14 cellular contexts compared by ENCODE assay signal in genomic region chr6:25706314-25707014, GRCh38. TPM values are rescaled to one million over a fixed set of nuclear protein-coding genes. Genes with fewer than 3 reads are reported as not detected.
A peak's percentile ranks its signal among the peaks of the same experiment; 100 is the strongest.
DNase-seq lines count a peak whose midpoint lies in the region; TF ChIP-seq lines count a peak whose summit lies in the region.
"Had no signal": no experiment of that assay in that cellular context is flagged by ENCODE, and none has a peak within 500 bp of the region (broad histone marks: within the 10 kb centered on the region; RNA-seq: fewer than 3 reads in every experiment).

No MANE protein-coding gene starts in this region.

- intact Hi-C loops in activated CD4-positive, alpha-beta T cell treated with anti-CD3 and anti-CD28 coated beads, Interleukin-2, amount 10 ng/mL, durations not matched to agents 24 days and 14 days (cut with micrococcal nuclease), result no loop called here
- intact Hi-C loops in thyroid gland (cut with DNase I), result no loop called here

- no peaks in the 10 kb centered on the region for H3K36me3 ChIP-seq in thyroid gland
- H3K36me3 ChIP-seq: gastrocnemius medialis had no signal

- TF ChIP-seq POLR2A in thyroid gland (IDR thresholded peaks at IDR 0.05), result no peak

- H3K9me3 ChIP-seq in thyroid gland, result no peaks in the 10 kb centered on the region
- H3K9me3 ChIP-seq: gastrocnemius medialis had no signal

- H3K4me3 Mint-ChIP-seq in activated CD4-positive, alpha-beta T cell treated with anti-CD3 and anti-CD28 coated beads, Interleukin-2, amount 10 ng/mL, durations not matched to agents 24 days and 14 days, result no peak overlapping the region
- H3K4me3 Mint-ChIP-seq: activated CD8-positive, alpha-beta T cell treated with anti-CD3 and anti-CD28 coated beads, Interleukin-2, amount 10 ng/mL, durations not matched to agents 7 days and 5 days; activated naive CD4-positive, alpha-beta T cell treated with anti-CD3 and anti-CD28 coated beads, Interleukin-2, amount 50 U/mL, for 24 hours; T-helper 2 cell treated with Interferon-gamma antibody and Interleukin-4, amounts not matched to agents 5 μg/mL and 100 μg/mL, for 36 hours had no signal

- peaks cover 30% of the 10 kb centered on the region for H3K27me3 Mint-ChIP-seq in activated CD4-positive, alpha-beta T cell treated with anti-CD3 and anti-CD28 coated beads, Interleukin-2, amount 10 ng/mL, durations not matched to agents 24 days and 14 days

- no peaks in the 10 kb centered on the region for H3K4me1 ChIP-seq in thyroid gland
- H3K4me1 ChIP-seq: gastrocnemius medialis had no signal

- TF ChIP-seq CTCF in fibroblast of mammary gland (conservative IDR thresholded peaks at IDR 0.05; ENCODE audit: control insufficient read depth, insufficient read depth, low read depth, low read length) (no peak), thyroid gland (IDR thresholded peaks at IDR 0.05) (no peak)

- WGBS in thyroid gland, 2 donors, result 75 to 79% methylated on average over 6 of the region's 6 CpGs

- H3K27me3 ChIP-seq in thyroid gland, result no peaks in the 10 kb centered on the region
- H3K27me3 ChIP-seq: gastrocnemius medialis had no signal

- no peak overlapping the region for H3K4me3 ChIP-seq in fibroblast of mammary gland (ENCODE audit: control insufficient read depth, low read depth, low read length)
- no peak overlapping the region for H3K4me3 ChIP-seq in thyroid gland (replicated peaks in 1 of 3)
- H3K4me3 ChIP-seq: gastrocnemius medialis had no signal

- peak; percentile 40 for DNase-seq in activated CD4-positive, alpha-beta T cell treated with anti-CD3 and anti-CD28 coated beads, Interleukin-2, amount 10 ng/mL, durations not matched to agents 24 days and 14 days
- DNase-seq in activated CD4-positive, alpha-beta T cell treated with anti-CD3 and anti-CD28 coated beads, Interleukin-2, amount 50 U/mL, for 4 hours, result no peak
- DNase-seq in NCI-H748 treated with DMSO at 0.1 percent for 48 hours (lab: John Stamatoyannopoulos, UW), result peak; percentile 8
- peak; percentile 34 for DNase-seq in fibroblast of mammary gland (ENCODE audit: low read depth)
- DNase-seq in thyroid gland, result peak; percentile 53 to 62
- DNase-seq in NCI-H524 treated with DMSO at 0.1 percent for 48 hours (lab: John Stamatoyannopoulos, UW), result no peak
- DNase-seq in NK-92 treated with Interleukin-12 subunit alpha and Interleukin-12 subunit beta, amount 100 ng/mL, for 24 hours (lab: John Stamatoyannopoulos, UW), result no peak
- DNase-seq in stimulated activated CD4-positive, alpha-beta T cell treated with anti-CD3 and anti-CD28 coated beads, Interleukin-4, amount 100 ng/mL, for 1 hour, result no peak
- DNase-seq: activated CD8-positive, alpha-beta T cell treated with anti-CD3 and anti-CD28 coated beads, Interleukin-2, amount 10 ng/mL, durations not matched to agents 7 days and 5 days; gastrocnemius medialis; GDM1; NCI-H1436 had no signal

- no peak overlapping the region for H3K27ac Mint-ChIP-seq in activated CD4-positive, alpha-beta T cell treated with anti-CD3 and anti-CD28 coated beads, Interleukin-2, amount 10 ng/mL, durations not matched to agents 24 days and 14 days
- H3K27ac Mint-ChIP-seq: activated CD8-positive, alpha-beta T cell treated with anti-CD3 and anti-CD28 coated beads, Interleukin-2, amount 10 ng/mL, durations not matched to agents 7 days and 5 days; activated naive CD4-positive, alpha-beta T cell treated with anti-CD3 and anti-CD28 coated beads, Interleukin-2, amount 50 U/mL, for 24 hours; T-helper 2 cell treated with Interferon-gamma antibody and Interleukin-4, amounts not matched to agents 5 μg/mL and 100 μg/mL, for 36 hours had no signal

- H3K27ac ChIP-seq in thyroid gland, result no peak overlapping the region
- H3K27ac ChIP-seq: gastrocnemius medialis had no signal

- H3K4me1 Mint-ChIP-seq in activated CD4-positive, alpha-beta T cell treated with anti-CD3 and anti-CD28 coated beads, Interleukin-2, amount 10 ng/mL, durations not matched to agents 24 days and 14 days, result no peaks in the 10 kb centered on the region
- H3K4me1 Mint-ChIP-seq: activated naive CD4-positive, alpha-beta T cell treated with anti-CD3 and anti-CD28 coated beads, Interleukin-2, amount 50 U/mL, for 24 hours had no signal

- H3K9me3 Mint-ChIP-seq in activated CD4-positive, alpha-beta T cell treated with anti-CD3 and anti-CD28 coated beads, Interleukin-2, amount 10 ng/mL, durations not matched to agents 24 days and 14 days, result no peaks in the 10 kb centered on the region
- H3K9me3 Mint-ChIP-seq: activated naive CD4-positive, alpha-beta T cell treated with anti-CD3 and anti-CD28 coated beads, Interleukin-2, amount 50 U/mL, for 24 hours; T-helper 2 cell treated with Interferon-gamma antibody and Interleukin-4, amounts not matched to agents 5 μg/mL and 100 μg/mL, for 36 hours had no signal

- no peaks in the 10 kb centered on the region for H3K36me3 Mint-ChIP-seq in activated CD4-positive, alpha-beta T cell treated with anti-CD3 and anti-CD28 coated beads, Interleukin-2, amount 10 ng/mL, durations not matched to agents 24 days and 14 days (ENCODE audit: low read depth)
- H3K36me3 Mint-ChIP-seq: activated naive CD4-positive, alpha-beta T cell treated with anti-CD3 and anti-CD28 coated beads, Interleukin-2, amount 50 U/mL, for 24 hours had no signal

RNA-seq across cellular contexts. Expression of gene SLC17A4, which starts 48.1 kb away (rescaled TPM):
- total RNA-seq in activated CD4-positive, alpha-beta T cell treated with anti-CD3 and anti-CD28 coated beads, Interleukin-2, amount 10 ng/mL, durations not matched to agents 24 days and 14 days, result not detected in 2 replicates
- not detected for total RNA-seq in thyroid gland
- total RNA-seq: activated CD8-positive, alpha-beta T cell treated with anti-CD3 and anti-CD28 coated beads, Interleukin-2, amount 10 ng/mL, durations not matched to agents 7 days and 5 days had no signal

RNA-seq across cellular contexts. Expression of gene SCGN, which starts 54.4 kb away (rescaled TPM):
- not detected in 2 replicates for total RNA-seq in activated CD4-positive, alpha-beta T cell treated with anti-CD3 and anti-CD28 coated beads, Interleukin-2, amount 10 ng/mL, durations not matched to agents 24 days and 14 days
- 1 to 10 TPM in 2 of 4 donors, not detected in 2; 1.2 to 6.2 TPM for total RNA-seq in thyroid gland
- total RNA-seq: activated CD8-positive, alpha-beta T cell treated with anti-CD3 and anti-CD28 coated beads, Interleukin-2, amount 10 ng/mL, durations not matched to agents 7 days and 5 days; gastrocnemius medialis had no signal

Comparison
In these comparisons a context has a peak if more than half of its experiments do, and no peak if none do; other contexts are left out.
1. DNase-seq: peak in activated CD4-positive, alpha-beta T cell treated with anti-CD3 and anti-CD28 coated beads, Interleukin-2, amount 10 ng/mL, durations not matched to agents 24 days and 14 days (single experiment), NCI-H748 treated with DMSO at 0.1 percent for 48 hours (single experiment), fibroblast of mammary gland (single experiment) and thyroid gland (2 of 2); none in activated CD4-positive, alpha-beta T cell treated with anti-CD3 and anti-CD28 coated beads, Interleukin-2, amount 50 U/mL, for 4 hours (0 of 2), NCI-H524 treated with DMSO at 0.1 percent for 48 hours (single experiment), NK-92 treated with Interleukin-12 subunit alpha and Interleukin-12 subunit beta, amount 100 ng/mL, for 24 hours (single experiment) and stimulated activated CD4-positive, alpha-beta T cell treated with anti-CD3 and anti-CD28 coated beads, Interleukin-4, amount 100 ng/mL, for 1 hour (single experiment).